9 cellular contexts compared by ENCODE assay signal in the genomic region with DNA sequence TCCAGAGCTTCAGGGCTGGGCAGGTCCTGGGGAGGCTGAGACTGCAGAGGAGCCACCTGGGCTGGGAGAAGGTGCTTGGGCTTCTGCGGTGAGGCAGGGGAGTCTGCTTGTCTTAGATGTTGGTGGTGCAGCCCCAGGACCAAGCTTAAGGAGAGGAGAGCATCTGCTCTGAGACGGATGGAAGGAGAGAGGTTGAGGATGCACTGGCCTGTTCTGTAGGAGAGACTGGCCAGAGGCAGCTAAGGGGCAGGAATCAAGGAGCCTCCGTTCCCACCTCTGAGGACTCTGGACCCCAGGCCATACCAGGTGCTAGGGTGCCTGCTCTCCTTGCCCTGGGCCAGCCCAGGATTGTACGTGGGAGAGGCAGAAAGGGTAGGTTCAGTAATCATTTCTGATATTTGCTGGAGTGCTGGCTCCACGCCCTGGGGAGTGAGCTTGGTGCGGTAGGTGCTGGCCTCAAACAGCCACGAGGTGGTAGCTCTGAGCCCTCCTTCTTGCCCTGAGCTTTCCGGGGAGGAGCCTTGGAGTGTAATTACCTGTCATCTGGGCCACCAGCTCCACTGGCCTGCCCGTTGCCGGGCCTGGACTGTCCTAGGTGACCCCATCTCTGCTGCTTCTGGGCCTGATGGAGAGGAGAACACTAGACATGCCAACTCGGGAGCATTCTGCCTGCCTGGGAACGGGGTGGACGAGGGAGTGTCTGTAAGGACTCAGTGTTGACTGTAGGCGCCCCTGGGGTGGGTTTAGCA. TPM values are rescaled to one million over a fixed set of nuclear protein-coding genes. Genes with fewer than 3 reads are reported as not detected.
DNase-seq lines count a peak whose midpoint lies in the region; ATAC-seq and TF ChIP-seq lines count a peak whose summit lies in the region.
"Had no signal": no experiment of that assay in that cellular context is flagged by ENCODE, and none has a peak within 500 bp of the region (broad histone marks: within the 10 kb centered on the region; RNA-seq: fewer than 3 reads in every experiment).

No MANE protein-coding gene starts in this region.

- no peak overlapping the region for H3K4me3 Mint-ChIP-seq in stimulated activated effector memory CD8-positive, alpha-beta T cell treated with anti-CD3 and anti-CD28 coated beads, Interleukin-12 subunit alpha, Interleukin-12 subunit beta, amount 100 ng/mL, for 72 hours

- H3K36me3 Mint-ChIP-seq in stimulated activated effector memory CD8-positive, alpha-beta T cell treated with anti-CD3 and anti-CD28 coated beads, Interleukin-12 subunit alpha, Interleukin-12 subunit beta, amount 100 ng/mL, for 72 hours, result no peaks in the 10 kb centered on the region

- peaks cover 10% of the 10 kb centered on the region for H3K4me1 Mint-ChIP-seq in stimulated activated effector memory CD8-positive, alpha-beta T cell treated with anti-CD3 and anti-CD28 coated beads, Interleukin-12 subunit alpha, Interleukin-12 subunit beta, amount 100 ng/mL, for 72 hours

- H3K9me3 Mint-ChIP-seq in stimulated activated effector memory CD8-positive, alpha-beta T cell treated with anti-CD3 and anti-CD28 coated beads, Interleukin-12 subunit alpha, Interleukin-12 subunit beta, amount 100 ng/mL, for 72 hours, result no peaks in the 10 kb centered on the region

- peak; percentile 44 for TF ChIP-seq CTCF in epithelial cell of proximal tubule (conservative IDR thresholded peaks at IDR 0.05; ENCODE audit: low read depth, low read length)

- DNase-seq in DMS153 treated with DMSO at 0.1 percent for 48 hours (lab: John Stamatoyannopoulos, UW; ENCODE audit: unreplicated experiment) (peak; percentile 21), DMS153 (lab: John Stamatoyannopoulos, UW) (no peak), NCI-H69 (lab: John Stamatoyannopoulos, UW) (peak; percentile 14), epithelial cell of proximal tubule (ENCODE audit: low read depth) (no peak), mesenteric fat pad (ENCODE audit: low spot score) (no peak), COLO829 (ENCODE audit: low spot score) (no peak), AG08396 (ENCODE audit: low spot score) (no peak)
- no peak for DNase-seq in stimulated activated effector memory CD8-positive, alpha-beta T cell treated with anti-CD3 and anti-CD28 coated beads, Interleukin-12 subunit alpha, Interleukin-12 subunit beta, amount 100 ng/mL, for 72 hours (ENCODE audit: low spot score in 2 of 2)

- H3K4me3 ChIP-seq in epithelial cell of proximal tubule (ENCODE audit: low read depth, low read length), result no peak overlapping the region
- H3K4me3 ChIP-seq: MG63 had no signal

- H3K27ac Mint-ChIP-seq in stimulated activated effector memory CD8-positive, alpha-beta T cell treated with anti-CD3 and anti-CD28 coated beads, Interleukin-12 subunit alpha, Interleukin-12 subunit beta, amount 100 ng/mL, for 72 hours, result no peak overlapping the region

- ATAC-seq in stimulated activated effector memory CD8-positive, alpha-beta T cell treated with anti-CD3 and anti-CD28 coated beads, Interleukin-12 subunit alpha, Interleukin-12 subunit beta, amount 100 ng/mL, for 72 hours, result peak; percentile 31

RNA-seq across cellular contexts. Expression of a gene that starts 9.3 kb away (rescaled TPM):
- not detected in 2 replicates for total RNA-seq in epithelial cell of proximal tubule
- 0.22 TPM for total RNA-seq in mesenteric fat pad

RNA-seq across cellular contexts. Expression of a gene that starts 20.1 kb away (rescaled TPM):
- total RNA-seq in epithelial cell of proximal tubule, result 0.86 TPM in 1 of 2 replicates, not detected in the other
- total RNA-seq in mesenteric fat pad, result 346 TPM

RNA-seq across cellular contexts. Expression of a gene that starts 38.8 kb away (rescaled TPM):
- 3.7 and 12.3 TPM in 2 replicates for total RNA-seq in epithelial cell of proximal tubule
- total RNA-seq in mesenteric fat pad, result 2.7 TPM

Comparison
In these comparisons a context has a peak if more than half of its experiments do, and no peak if none do; other contexts are left out.
1. DNase-seq: peak in DMS153 treated with DMSO at 0.1 percent for 48 hours (single experiment) and NCI-H69 (single experiment); none in DMS153 (single experiment), epithelial cell of proximal tubule (single experiment), stimulated activated effector memory CD8-positive, alpha-beta T cell treated with anti-CD3 and anti-CD28 coated beads, Interleukin-12 subunit alpha, Interleukin-12 subunit beta, amount 100 ng/mL, for 72 hours (0 of 2), mesenteric fat pad (single experiment), COLO829 (single experiment) and AG08396 (single experiment).
2. RNA of a gene that starts 20.1 kb away (total RNA-seq): 346 TPM in mesenteric fat pad (single experiment); 0.86 TPM in epithelial cell of proximal tubule; every median in the first group is over 100 times any median in the second.